13 cellular contexts compared by ENCODE assay signal in the genomic region with DNA sequence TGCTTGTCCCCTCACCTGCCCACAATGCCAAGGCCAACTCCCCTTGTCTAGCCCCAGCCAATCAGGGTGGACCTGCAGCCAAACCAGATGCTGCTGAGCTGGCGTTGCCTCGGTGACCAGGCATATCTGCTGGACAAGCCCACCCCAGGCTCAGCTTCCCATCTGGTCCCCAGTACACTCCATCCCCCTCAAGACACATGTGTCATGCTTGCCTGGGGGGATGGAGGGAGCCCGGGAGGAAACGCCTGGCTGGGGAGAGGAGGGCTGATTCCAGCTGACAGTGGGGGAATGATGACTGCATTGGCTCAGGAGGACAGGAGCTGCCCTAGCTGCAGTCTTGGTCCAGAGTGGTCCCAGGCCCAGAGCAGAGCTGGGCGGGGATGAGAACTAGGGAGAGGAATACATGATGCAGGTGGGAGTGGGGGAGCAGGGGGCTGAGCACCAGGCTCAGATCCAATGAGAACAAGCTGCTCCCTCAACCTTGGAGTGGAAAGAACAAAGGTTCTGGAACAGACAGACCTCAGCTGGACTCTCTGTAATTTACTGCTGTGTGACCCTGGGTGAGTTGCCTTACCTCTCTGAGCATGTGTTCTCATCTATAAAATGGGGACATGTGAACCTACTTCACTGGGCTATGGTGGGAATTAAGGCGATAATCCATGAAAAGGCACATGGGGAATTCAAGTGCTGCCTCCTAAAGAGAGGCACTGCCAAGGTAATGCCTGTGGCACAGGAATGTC. TPM values are rescaled to one million over a fixed set of nuclear protein-coding genes. Genes with fewer than 3 reads are reported as not detected.
DNase-seq lines count a peak whose midpoint lies in the region; ATAC-seq, FAIRE-seq and TF ChIP-seq lines count a peak whose summit lies in the region.
"Had no signal": no experiment of that assay in that cellular context is flagged by ENCODE, and none has a peak within 500 bp of the region (broad histone marks: within the 10 kb centered on the region; RNA-seq: fewer than 3 reads in every experiment).

No MANE protein-coding gene starts in this region.

- dilution Hi-C loops in endothelial cell of umbilical vein (cut with MboI; ENCODE audit: extremely low pct_ligation_motif_present, low sequenced_read_pairs) = no loop called here

- no peaks in the 10 kb centered on the region for H3K27me3 Mint-ChIP-seq in neural crest cell (ENCODE audit: low read depth)
- H3K27me3 Mint-ChIP-seq in activated T-helper 2 cell treated with anti-CD3 and anti-CD28 coated beads, Interferon-gamma antibody, Interleukin-2, Interleukin-4, amounts not matched to agents 10 μg/mL and 5 μg/mL and 100 μg/mL, durations not matched to agents 14 hours and 24 hours and 36 hours (ENCODE audit: low read depth) = no peaks in the 10 kb centered on the region
- H3K27me3 Mint-ChIP-seq in effector memory CD8-positive, alpha-beta T cell = no peaks in the 10 kb centered on the region
- H3K27me3 Mint-ChIP-seq: stimulated activated naive CD8-positive, alpha-beta T cell treated with anti-CD3 and anti-CD28 coated beads, Interleukin-15, Interleukin-2, amounts not matched to agents 100 ng/mL and 50 ng/mL, for 24 hours had no signal

- no peaks in the 10 kb centered on the region for H3K36me3 Mint-ChIP-seq in neural crest cell (ENCODE audit: low read depth)
- H3K36me3 Mint-ChIP-seq in activated T-helper 2 cell treated with anti-CD3 and anti-CD28 coated beads, Interferon-gamma antibody, Interleukin-2, Interleukin-4, amounts not matched to agents 10 μg/mL and 5 μg/mL and 100 μg/mL, durations not matched to agents 14 hours and 24 hours and 36 hours (ENCODE audit: low read depth) = peaks cover 27% of the 10 kb centered on the region
- H3K36me3 Mint-ChIP-seq in effector memory CD8-positive, alpha-beta T cell (ENCODE audit: insufficient read depth) = peaks cover 12% of the 10 kb centered on the region

- no peak overlapping the region for H2AFZ ChIP-seq in endothelial cell of umbilical vein (ENCODE audit: low read depth, low read length)

- H4K20me1 ChIP-seq in endothelial cell of umbilical vein (replicated peaks; ENCODE audit: control insufficient read depth, extremely low read depth, insufficient read depth, low read length) = no peaks in the 10 kb centered on the region

- no TSS peak for BruUV-seq in endothelial cell of umbilical vein (replicated peaks; lab: Mats Ljungman, UMichigan)

- H3K9me3 Mint-ChIP-seq in neural crest cell = no peaks in the 10 kb centered on the region
- no peaks in the 10 kb centered on the region for H3K9me3 Mint-ChIP-seq in activated T-helper 2 cell treated with anti-CD3 and anti-CD28 coated beads, Interferon-gamma antibody, Interleukin-2, Interleukin-4, amounts not matched to agents 10 μg/mL and 5 μg/mL and 100 μg/mL, durations not matched to agents 14 hours and 24 hours and 36 hours
- H3K9me3 Mint-ChIP-seq in effector memory CD8-positive, alpha-beta T cell = no peaks in the 10 kb centered on the region
- H3K9me3 Mint-ChIP-seq: stimulated activated naive CD8-positive, alpha-beta T cell treated with anti-CD3 and anti-CD28 coated beads, Interleukin-15, Interleukin-2, amounts not matched to agents 100 ng/mL and 50 ng/mL, for 24 hours had no signal

- no peak overlapping the region for H3K27ac ChIP-seq in endothelial cell of umbilical vein (ENCODE audit: insufficient read depth, low read depth, low read length)

- no peak overlapping the region for H3K4me2 ChIP-seq in endothelial cell of umbilical vein (ENCODE audit: insufficient read depth, low read length)

- H3K36me3 ChIP-seq in endothelial cell of umbilical vein (ENCODE audit: control insufficient read depth in 2 of 2, extremely low read depth in 1 of 2, insufficient read depth in 2 of 2, low read length in 2 of 2) = no peaks in the 10 kb centered on the region

- DNase-seq in AG10803 (ENCODE audit: low read depth) (peak; percentile 76), LHCN-M2 (ENCODE audit: low read depth) (peak; percentile 32), endothelial cell of umbilical vein (ENCODE audit: low read depth, low spot score) (peak; percentile 56), neural crest cell (ENCODE audit: low read depth, low spot score) (no peak), DMS53 (lab: John Stamatoyannopoulos, UW) (no peak)
- no peak for DNase-seq in activated T-helper 2 cell treated with anti-CD3 and anti-CD28 coated beads, Interferon-gamma antibody, Interleukin-2, Interleukin-4, amounts not matched to agents 10 μg/mL and 5 μg/mL and 100 μg/mL, durations not matched to agents 14 hours and 24 hours and 36 hours (ENCODE audit: low spot score)
- DNase-seq in effector memory CD8-positive, alpha-beta T cell = no peak
- DNase-seq: activated T-cell treated with anti-CD3 and anti-CD28 coated beads, Interleukin-2, amount 50 U/mL, for 48 hours; effector CD8-positive, alpha-beta T cell; GOT3; spleen had no signal

- POLR2A ChIA-PET in endothelial cell of umbilical vein (lab: Charles Lee) = interaction anchor here (0.6 to 1.0 kb wide), 2 partner anchors 10 to 12 kb away, joined by 5 to 11 read pairs; no protein-coding TSS in a partner anchor

- CTCF ChIA-PET in endothelial cell of umbilical vein (lab: Charles Lee) = interaction anchor here (1.0 to 2.3 kb wide), 9 partner anchors 10 to 58 kb away, joined by 3 to 22 read pairs (median 6); no protein-coding TSS in a partner anchor

- no peaks in the 10 kb centered on the region for H3K9me1 ChIP-seq in endothelial cell of umbilical vein (replicated peaks; ENCODE audit: control insufficient read depth, extremely low read depth, insufficient read depth, low read length)

- TF ChIP-seq CTCF in AG10803 (conservative IDR thresholded peaks at IDR 0.05; ENCODE audit: low read length) = no peak
- TF ChIP-seq CTCF in endothelial cell of umbilical vein (IDR thresholded peaks at IDR 0.05; ENCODE audit: extremely low read depth in 1 of 2, insufficient read depth in 1 of 2, low read depth in 1 of 2, low read length in 2 of 2) = no peak
- no peak for TF ChIP-seq CTCF in neural crest cell (conservative IDR thresholded peaks at IDR 0.05)

- peaks cover 50% of the 10 kb centered on the region for H3K4me1 Mint-ChIP-seq in neural crest cell
- H3K4me1 Mint-ChIP-seq in activated T-helper 2 cell treated with anti-CD3 and anti-CD28 coated beads, Interferon-gamma antibody, Interleukin-2, Interleukin-4, amounts not matched to agents 10 μg/mL and 5 μg/mL and 100 μg/mL, durations not matched to agents 14 hours and 24 hours and 36 hours (ENCODE audit: low read depth) = peaks cover 12% of the 10 kb centered on the region
- peaks cover 14 to 25% of the 10 kb centered on the region in 2 donors for H3K4me1 Mint-ChIP-seq in effector memory CD8-positive, alpha-beta T cell (ENCODE audit: low read depth in 2 of 2)

- peak overlapping the region; percentile 17 for H3K4me3 ChIP-seq in AG10803 (ENCODE audit: low read length)
- H3K4me3 ChIP-seq in endothelial cell of umbilical vein (replicated peaks in 1 of 3; ENCODE audit: insufficient read depth in 1 of 3, low read depth in 1 of 3, low read length in 3 of 3) = no peak overlapping the region
- H3K4me3 ChIP-seq: spleen had no signal

- peaks cover 68% of the 10 kb centered on the region for H3K79me2 ChIP-seq in endothelial cell of umbilical vein (ENCODE audit: control insufficient read depth, insufficient read depth, low read length)

- H3K4me3 Mint-ChIP-seq in neural crest cell = no peak overlapping the region
- no peak overlapping the region for H3K4me3 Mint-ChIP-seq in activated T-helper 2 cell treated with anti-CD3 and anti-CD28 coated beads, Interferon-gamma antibody, Interleukin-2, Interleukin-4, amounts not matched to agents 10 μg/mL and 5 μg/mL and 100 μg/mL, durations not matched to agents 14 hours and 24 hours and 36 hours (ENCODE audit: low read depth)
- H3K4me3 Mint-ChIP-seq in effector memory CD8-positive, alpha-beta T cell = no peak overlapping the region
- H3K4me3 Mint-ChIP-seq: stimulated activated naive CD8-positive, alpha-beta T cell treated with anti-CD3 and anti-CD28 coated beads, Interleukin-15, Interleukin-2, amounts not matched to agents 100 ng/mL and 50 ng/mL, for 24 hours had no signal

- no peak for ATAC-seq in HG03139 (IDR thresholded peaks at IDR 0.05; ENCODE audit: unreplicated experiment)
- no peak for ATAC-seq in effector memory CD8-positive, alpha-beta T cell (replicated peaks)

- no peaks in the 10 kb centered on the region for H3K9me3 ChIP-seq in endothelial cell of umbilical vein (replicated peaks; ENCODE audit: control insufficient read depth, insufficient read depth, low read length)
- H3K9me3 ChIP-seq: spleen had no signal

- intact Hi-C loops in endothelial cell of umbilical vein (cut with micrococcal nuclease) = loop anchor here (1.0 kb wide), 2 partner anchors 10 to 11 kb away; no protein-coding TSS in a partner anchor
- intact Hi-C loops in activated T-helper 2 cell treated with anti-CD3 and anti-CD28 coated beads, Interferon-gamma antibody, Interleukin-2, Interleukin-4, amounts not matched to agents 10 μg/mL and 5 μg/mL and 100 μg/mL, durations not matched to agents 14 hours and 24 hours and 36 hours (cut with micrococcal nuclease) = no loop called here

- peak overlapping the region; percentile 88 for H3K27ac Mint-ChIP-seq in neural crest cell (ENCODE audit: unreplicated experiment)
- no peak overlapping the region for H3K27ac Mint-ChIP-seq in activated T-helper 2 cell treated with anti-CD3 and anti-CD28 coated beads, Interferon-gamma antibody, Interleukin-2, Interleukin-4, amounts not matched to agents 10 μg/mL and 5 μg/mL and 100 μg/mL, durations not matched to agents 14 hours and 24 hours and 36 hours
- peak overlapping the region in 1 of 2 donors; percentile 75 for H3K27ac Mint-ChIP-seq in effector memory CD8-positive, alpha-beta T cell
- H3K27ac Mint-ChIP-seq: stimulated activated naive CD8-positive, alpha-beta T cell treated with anti-CD3 and anti-CD28 coated beads, Interleukin-15, Interleukin-2, amounts not matched to agents 100 ng/mL and 50 ng/mL, for 24 hours had no signal

- no peak for TF ChIP-seq POLR2A in endothelial cell of umbilical vein (IDR thresholded peaks at IDR 0.05; ENCODE audit: low read depth, low read length)

- FAIRE-seq in endothelial cell of umbilical vein (lab: Jason Lieb, UNC) = peak; percentile 89

- H3K9ac ChIP-seq in endothelial cell of umbilical vein (replicated peaks; ENCODE audit: extremely low read depth, insufficient read depth, low read length) = no peak overlapping the region

- H3K27me3 ChIP-seq in endothelial cell of umbilical vein (ENCODE audit: control insufficient read depth in 2 of 2, insufficient read depth in 2 of 2, low read length in 2 of 2) = no peaks in the 10 kb centered on the region
- H3K27me3 ChIP-seq: spleen had no signal

- H3K4me1 ChIP-seq in endothelial cell of umbilical vein (ENCODE audit: control insufficient read depth, extremely low read depth, insufficient read depth, low read length) = peaks cover 28% of the 10 kb centered on the region

RNA-seq across cellular contexts. Expression of a gene that starts 23.1 kb away (rescaled TPM):
- 50.5 and 61.5 TPM in 2 replicates for total RNA-seq in LHCN-M2 (2014; rRNA removed)
- polyA plus RNA-seq in LHCN-M2 (2012) = 54.0 TPM
- total RNA-seq in endothelial cell of umbilical vein = 496 and 562 TPM in 2 replicates
- polyA plus RNA-seq in endothelial cell of umbilical vein = 437 and 521 TPM in 2 replicates
- 352 and 358 TPM in 2 replicates for polyA plus RNA-seq in endothelial cell of umbilical vein (2011; cell fraction: cytosol; rRNA removed)
- polyA plus RNA-seq in endothelial cell of umbilical vein (2011; cell fraction: nucleus; rRNA removed) = 291 and 306 TPM in 2 replicates
- polyA plus RNA-seq in endothelial cell of umbilical vein (2012) = 366 and 394 TPM in 2 replicates
- polyA minus RNA-seq in endothelial cell of umbilical vein = 457 and 568 TPM in 2 replicates
- 16.8 TPM for polyA minus RNA-seq in endothelial cell of umbilical vein (2011; cell fraction: cytosol; rRNA and poly(A)+ RNA removed)
- polyA minus RNA-seq in endothelial cell of umbilical vein (2011; cell fraction: nucleus; rRNA and poly(A)+ RNA removed) = 172 and 244 TPM in 2 replicates
- 38.3 and 40.3 TPM in 2 replicates for total RNA-seq in neural crest cell
- 94.1 and 97.0 TPM in 2 replicates for total RNA-seq in activated T-helper 2 cell treated with anti-CD3 and anti-CD28 coated beads, Interferon-gamma antibody, Interleukin-2, Interleukin-4, amounts not matched to agents 10 μg/mL and 5 μg/mL and 100 μg/mL, durations not matched to agents 14 hours and 24 hours and 36 hours

Comparison
In these comparisons a context has a peak if more than half of its experiments do, and no peak if none do; other contexts are left out.
1. DNase-seq: peak in AG10803 (single experiment), LHCN-M2 (single experiment) and endothelial cell of umbilical vein (single experiment); none in neural crest cell (single experiment), activated T-helper 2 cell treated with anti-CD3 and anti-CD28 coated beads, Interferon-gamma antibody, Interleukin-2, Interleukin-4, amounts not matched to agents 10 μg/mL and 5 μg/mL and 100 μg/mL, durations not matched to agents 14 hours and 24 hours and 36 hours (single experiment), effector memory CD8-positive, alpha-beta T cell (0 of 3) and DMS53 (single experiment).